In genomic region chr17:58323420-58324408, GRCh38 we compare ENCODE assay signal across 8 cellular contexts. TPM values are rescaled to one million over a fixed set of nuclear protein-coding genes. Genes with fewer than 3 reads are reported as not detected.
DNase-seq lines count a peak whose midpoint lies in the region; ATAC-seq and TF ChIP-seq lines count a peak whose summit lies in the region.

No MANE protein-coding gene starts in this region.

- H3K4me3 ChIP-seq in endocrine pancreas (ENCODE audit: control insufficient read depth, insufficient read depth, low read length): no peak overlapping the region
- H3K4me3 ChIP-seq in uterus: peak overlapping the region; percentile 54 to 75

- H3K36me3 ChIP-seq in endocrine pancreas (ENCODE audit: control insufficient read depth, insufficient read depth, low read length): no peaks in the 10 kb centered on the region
- H3K36me3 ChIP-seq in uterus: no peaks in the 10 kb centered on the region

- H3K27ac ChIP-seq in uterus: peak overlapping the region; percentile 64 to 81

- no peak for TF ChIP-seq POLR2A in uterus (IDR thresholded peaks at IDR 0.05)

- H3K27me3 ChIP-seq in endocrine pancreas (ENCODE audit: control insufficient read depth, insufficient read depth, low read length) (no peaks in the 10 kb centered on the region), uterus (no peaks in the 10 kb centered on the region)

- intact Hi-C loops in Right ventricle myocardium inferior (cut with DNase I) (loop anchor here (10.0 kb wide), 1 partner anchor 91 kb away; the partner anchor contains the start of gene RNF43), cardiac septum (cut with DNase I) (no loop called here), uterus (cut with DNase I; ENCODE audit: low total_unique reads) (no loop called here)

- H3K4me1 Mint-ChIP-seq in naive B cell: peaks cover 41 to 57% (median 45%) of the 10 kb centered on the region in 3 donors

- no peaks in the 10 kb centered on the region for H3K27me3 Mint-ChIP-seq in naive B cell

- H3K27ac Mint-ChIP-seq in naive B cell: peak overlapping the region in 1 of 6 donors; percentile 66

- ATAC-seq in Right ventricle myocardium inferior (peak; percentile 21), naive B cell (ENCODE audit: low read depth in 2 of 2) (no peak), HG03571 (IDR thresholded peaks at IDR 0.05; ENCODE audit: unreplicated experiment) (no peak)

- H3K9me3 ChIP-seq in endocrine pancreas (ENCODE audit: control insufficient read depth, low read length): no peaks in the 10 kb centered on the region
- no peaks in the 10 kb centered on the region for H3K9me3 ChIP-seq in uterus

- H3K4me1 ChIP-seq in endocrine pancreas (ENCODE audit: control insufficient read depth, insufficient read depth, low read length) (no peaks in the 10 kb centered on the region), uterus (no peaks in the 10 kb centered on the region)

- H3K4me3 Mint-ChIP-seq in naive B cell: peak overlapping the region; percentile 13 to 100 (median 47)

- H3K36me3 Mint-ChIP-seq in naive B cell: no peaks in the 10 kb centered on the region

- DNase-seq in Right ventricle myocardium inferior (ENCODE audit: missing footprints): no peak
- DNase-seq in cardiac septum (ENCODE audit: low spot score): no peak
- no peak for DNase-seq in naive B cell
- no peak for DNase-seq in uterus
- no peak for DNase-seq in activated CD4-positive, alpha-beta T cell treated with anti-CD3 and anti-CD28 coated beads, Interleukin-2, amount 50 U/mL, for 1 hour
- no peak for DNase-seq in NCI-H1105 treated with DMSO at 0.1 percent for 48 hours (lab: John Stamatoyannopoulos, UW)

- H3K9ac ChIP-seq in endocrine pancreas (ENCODE audit: control insufficient read depth, insufficient read depth, low read length): peak overlapping the region; percentile 97

- no peaks in the 10 kb centered on the region for H3K9me3 Mint-ChIP-seq in naive B cell

- no peak for TF ChIP-seq CTCF in uterus (IDR thresholded peaks at IDR 0.05)

RNA-seq across cellular contexts. Expression of gene TSPOAP1, which starts 4.9 kb away (rescaled TPM):
- 12.1 TPM for total RNA-seq in Right ventricle myocardium inferior
- 10.7 TPM for total RNA-seq in cardiac septum
- under 1 TPM in 4 of 6 donors, not detected in 2; 0.03 to 0.58 (median 0.38) TPM for polyA plus RNA-seq in naive B cell (ENCODE audit: low read depth in 6 of 6)
- total RNA-seq in uterus: 10 to 100 TPM in 3 of 4 donors, under 1 TPM in 1; 0.59 to 43.7 (median 32.4) TPM

RNA-seq across cellular contexts. Expression of gene SUPT4H1, which starts 28.3 kb away (rescaled TPM):
- total RNA-seq in Right ventricle myocardium inferior (58.2 TPM), cardiac septum (49.4 TPM), uterus (100 to 1,000 TPM in 2 of 4 donors, 10 to 100 TPM in 2; 31.1 to 267 (median 98.1) TPM)
- polyA plus RNA-seq in naive B cell (ENCODE audit: low read depth in 6 of 6): 100 to 1,000 TPM in 4 of 6 donors, 10 to 100 TPM in 2; 77.4 to 128 (median 110) TPM

RNA-seq across cellular contexts. Expression of gene MPO, which starts 43.0 kb away (rescaled TPM):
- total RNA-seq in Right ventricle myocardium inferior (0.08 TPM), cardiac septum (0.94 TPM), uterus (10 to 100 TPM in 1 of 4 donors, under 1 TPM in 1, not detected in 2; 0.79 to 21.7 TPM)
- polyA plus RNA-seq in naive B cell (ENCODE audit: low read depth in 6 of 6): under 1 TPM in 2 of 6 donors, not detected in 4; 0.12 to 0.29 TPM
